Comparison of ENCODE assay signal across 8 cellular contexts in the genomic region with DNA sequence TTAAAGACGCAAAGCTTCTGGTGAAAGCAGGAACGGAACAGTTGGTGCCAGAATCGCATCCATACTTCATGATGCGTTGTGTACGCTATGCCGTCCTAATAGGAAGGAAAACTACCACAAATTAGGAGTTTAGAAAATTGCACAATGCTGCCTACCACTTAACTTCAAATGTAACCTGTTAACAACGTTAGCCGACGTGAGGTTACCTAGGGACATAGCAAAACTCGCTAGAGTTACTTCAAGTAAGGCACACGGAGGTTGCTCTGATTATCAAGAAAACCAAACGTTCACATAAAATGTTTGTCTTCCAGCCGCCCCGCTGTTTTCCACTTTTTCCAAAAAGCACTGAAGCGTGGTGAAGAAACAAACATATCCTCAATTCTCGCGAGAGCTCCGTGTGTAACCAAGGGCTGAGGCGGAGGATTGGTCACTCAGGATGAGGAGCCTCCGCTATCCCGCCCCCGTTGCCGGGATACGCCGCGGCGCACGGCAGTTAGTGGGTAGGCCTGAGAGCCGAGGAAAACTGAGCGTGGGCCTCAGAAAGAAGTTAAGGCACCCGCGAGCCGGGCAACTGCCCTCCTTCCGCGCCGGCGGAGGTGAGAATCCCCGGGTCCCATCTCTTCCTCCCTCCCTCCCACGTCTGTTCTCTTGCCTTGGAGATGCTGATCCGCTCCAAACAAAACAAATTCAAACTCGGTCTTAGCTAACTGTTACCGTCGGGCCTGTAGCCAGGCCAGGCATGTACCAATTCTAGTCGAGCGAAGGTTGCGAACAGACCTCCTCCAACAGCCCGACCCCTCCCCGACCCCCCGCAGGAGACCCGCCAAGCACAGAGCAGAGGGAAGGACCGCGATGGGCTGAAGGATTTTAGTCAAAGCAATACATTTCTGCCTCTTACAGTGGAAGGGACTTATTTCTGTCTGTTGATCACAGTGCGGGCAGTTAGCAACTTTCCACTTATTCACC. TPM values are rescaled to one million over a fixed set of nuclear protein-coding genes. Genes with fewer than 3 reads are reported as not detected.
DNase-seq lines count a peak whose midpoint lies in the region; ATAC-seq and TF ChIP-seq lines count a peak whose summit lies in the region.

A gene (plus strand): TSS at position 492 of the 966 bp plus-strand sequence. CDS start 5,556 bp downstream, outside the sequence.

- no peaks in the 10 kb centered on the region for H3K27me3 Mint-ChIP-seq in activated T-helper 17 cell treated with anti-CD3 and anti-CD28 coated beads, Interleukin-2, amount 50 U/mL, for 72 hours
- no peaks in the 10 kb centered on the region for H3K27me3 Mint-ChIP-seq in naive B cell

- no peaks in the 10 kb centered on the region for H3K9me3 Mint-ChIP-seq in activated T-helper 17 cell treated with anti-CD3 and anti-CD28 coated beads, Interleukin-2, amount 50 U/mL, for 72 hours
- H3K9me3 Mint-ChIP-seq in naive B cell = no peaks in the 10 kb centered on the region
- H3K9me3 Mint-ChIP-seq in stimulated activated effector memory CD8-positive, alpha-beta T cell treated with anti-CD3 and anti-CD28 coated beads, Interleukin-12 subunit alpha, Interleukin-12 subunit beta, amount 100 ng/mL, for 72 hours = no peaks in the 10 kb centered on the region

- H3K36me3 Mint-ChIP-seq in activated T-helper 17 cell treated with anti-CD3 and anti-CD28 coated beads, Interleukin-2, amount 50 U/mL, for 72 hours (ENCODE audit: low read depth) = no peaks in the 10 kb centered on the region
- H3K36me3 Mint-ChIP-seq in naive B cell = no peaks in the 10 kb centered on the region
- H3K36me3 Mint-ChIP-seq in stimulated activated effector memory CD8-positive, alpha-beta T cell treated with anti-CD3 and anti-CD28 coated beads, Interleukin-12 subunit alpha, Interleukin-12 subunit beta, amount 100 ng/mL, for 72 hours = no peaks in the 10 kb centered on the region

- H3K4me1 Mint-ChIP-seq in activated T-helper 17 cell treated with anti-CD3 and anti-CD28 coated beads, Interleukin-2, amount 50 U/mL, for 72 hours = peaks cover 14% of the 10 kb centered on the region
- peaks cover 13 to 23% (median 20%) of the 10 kb centered on the region in 3 donors for H3K4me1 Mint-ChIP-seq in naive B cell
- peaks cover 28% of the 10 kb centered on the region for H3K4me1 Mint-ChIP-seq in stimulated activated effector memory CD8-positive, alpha-beta T cell treated with anti-CD3 and anti-CD28 coated beads, Interleukin-12 subunit alpha, Interleukin-12 subunit beta, amount 100 ng/mL, for 72 hours

- H4K20me1 ChIP-seq in fibroblast of lung (ENCODE audit: control insufficient read depth, extremely low read depth, insufficient read depth, low read length) = no peaks in the 10 kb centered on the region

- H3K27ac Mint-ChIP-seq in activated T-helper 17 cell treated with anti-CD3 and anti-CD28 coated beads, Interleukin-2, amount 50 U/mL, for 72 hours = peak within 1 kb of the TSS; percentile 95
- H3K27ac Mint-ChIP-seq in naive B cell = peak within 1 kb of the TSS; percentile 92 to 99 (median 97)
- peak within 1 kb of the TSS; percentile 94 for H3K27ac Mint-ChIP-seq in stimulated activated effector memory CD8-positive, alpha-beta T cell treated with anti-CD3 and anti-CD28 coated beads, Interleukin-12 subunit alpha, Interleukin-12 subunit beta, amount 100 ng/mL, for 72 hours

- TF ChIP-seq CTCF in fibroblast of lung (conservative IDR thresholded peaks at IDR 0.05 in 1 of 2, IDR thresholded peaks at IDR 0.05 in 1 of 2; ENCODE audit: low read depth in 1 of 2, low read length in 2 of 2) = no peak

- H3K4me3 Mint-ChIP-seq in activated T-helper 17 cell treated with anti-CD3 and anti-CD28 coated beads, Interleukin-2, amount 50 U/mL, for 72 hours = peak within 1 kb of the TSS; percentile 92
- H3K4me3 Mint-ChIP-seq in naive B cell = peak within 1 kb of the TSS; percentile 86 to 98 (median 96)
- peak within 1 kb of the TSS; percentile 79 for H3K4me3 Mint-ChIP-seq in stimulated activated effector memory CD8-positive, alpha-beta T cell treated with anti-CD3 and anti-CD28 coated beads, Interleukin-12 subunit alpha, Interleukin-12 subunit beta, amount 100 ng/mL, for 72 hours

- no peaks in the 10 kb centered on the region for H3K27me3 ChIP-seq in fibroblast of lung (ENCODE audit: control insufficient read depth, insufficient read depth, low read length)

- peak within 1 kb of the TSS; percentile 42 to 88 (median 78) for H3K4me3 ChIP-seq in fibroblast of lung (replicated peaks in 1 of 4; ENCODE audit: control extremely low read depth in 1 of 4, insufficient read depth in 1 of 4, low read depth in 3 of 4, low read length in 4 of 4)

- peak within 1 kb of the TSS; percentile 92 for H2AFZ ChIP-seq in fibroblast of lung (ENCODE audit: low read length)

- H3K9me3 ChIP-seq in KOPT-K1 (ENCODE audit: insufficient read depth, low read length, poor library complexity, severe bottlenecking) (no peaks in the 10 kb centered on the region), fibroblast of lung (ENCODE audit: control insufficient read depth, insufficient read depth, low read depth, low read length) (no peaks in the 10 kb centered on the region)

- DNase-seq in DMS79 (lab: John Stamatoyannopoulos, UW) = peak; percentile 94
- peak; percentile 97 for DNase-seq in RPMI7951 (ENCODE audit: low read depth)
- peak; percentile 97 to 99 for DNase-seq in fibroblast of lung (ENCODE audit: low read depth in 2 of 2)
- peak; percentile 92 for DNase-seq in naive B cell
- peak; percentile 77 to 93 for DNase-seq in stimulated activated effector memory CD8-positive, alpha-beta T cell treated with anti-CD3 and anti-CD28 coated beads, Interleukin-12 subunit alpha, Interleukin-12 subunit beta, amount 100 ng/mL, for 72 hours (ENCODE audit: low spot score in 2 of 2)

- peak within 1 kb of the TSS; percentile 88 for H3K4me2 ChIP-seq in fibroblast of lung (ENCODE audit: extremely low read depth, insufficient read depth, low read length)

- H3K4me1 ChIP-seq in fibroblast of lung (ENCODE audit: control insufficient read depth, extremely low read depth, insufficient read depth, low read length) = no peaks in the 10 kb centered on the region

- ATAC-seq in GM21737 (IDR thresholded peaks at IDR 0.05; ENCODE audit: unreplicated experiment) = peak; percentile 100
- peak; percentile 100 for ATAC-seq in activated T-helper 17 cell treated with anti-CD3 and anti-CD28 coated beads, Interleukin-2, amount 50 U/mL, for 72 hours (replicated peaks)
- peak; percentile 99 to 100 for ATAC-seq in naive B cell (ENCODE audit: low read depth in 2 of 2)
- peak; percentile 100 for ATAC-seq in stimulated activated effector memory CD8-positive, alpha-beta T cell treated with anti-CD3 and anti-CD28 coated beads, Interleukin-12 subunit alpha, Interleukin-12 subunit beta, amount 100 ng/mL, for 72 hours

- H3K79me2 ChIP-seq in fibroblast of lung (ENCODE audit: control insufficient read depth, insufficient read depth, low read length) = no peaks in the 10 kb centered on the region

- H3K36me3 ChIP-seq in KOPT-K1 (ENCODE audit: insufficient read depth, low read length) = no peaks in the 10 kb centered on the region
- H3K36me3 ChIP-seq in fibroblast of lung (ENCODE audit: control insufficient read depth, insufficient read depth, low read length) = no peaks in the 10 kb centered on the region

- peak within 1 kb of the TSS; percentile 80 for H3K27ac ChIP-seq in KOPT-K1 (ENCODE audit: low read depth, low read length, poor library complexity, severe bottlenecking)
- H3K27ac ChIP-seq in fibroblast of lung (ENCODE audit: insufficient read depth, low read length) = peak within 1 kb of the TSS; percentile 80

- H3K9ac ChIP-seq in fibroblast of lung (ENCODE audit: insufficient read depth, low read length) = peak within 1 kb of the TSS; percentile 83

RNA-seq across cellular contexts. Expression of the gene that starts here (rescaled TPM):
- total RNA-seq in RPMI7951 (2014; rRNA removed; shearing (Covaris generic)) = 15.7 and 20.2 TPM in 2 replicates
- total RNA-seq in activated T-helper 17 cell treated with anti-CD3 and anti-CD28 coated beads, Interleukin-2, amount 50 U/mL, for 72 hours = 10 to 100 TPM in 1 of 2 donors, 1 to 10 TPM in 1; 9.5 to 10.3 TPM
- 14.6 and 18.0 TPM in 2 replicates for total RNA-seq in fibroblast of lung
- 9.7 and 12.8 TPM in 2 replicates for polyA plus RNA-seq in fibroblast of lung
- 9.6 and 10.5 TPM in 2 replicates for polyA plus RNA-seq in fibroblast of lung (2012)
- 0.20 and 1.9 TPM in 2 replicates for polyA minus RNA-seq in fibroblast of lung (ENCODE audit: low replicate concordance)
- polyA plus RNA-seq in naive B cell (ENCODE audit: low read depth in 6 of 6) = 10 to 100 TPM in 4 of 6 donors, 1 to 10 TPM in 2; 5.9 to 15.6 (median 12.8) TPM

Comparison
In these comparisons a context has a peak if more than half of its experiments do, and no peak if none do; other contexts are left out.
1. Peak in every context shown above with its lines: DNase-seq, ATAC-seq, H3K4me3 ChIP-seq and H3K27ac ChIP-seq.